ENCODE assay signal across 20 cellular contexts in genomic region chr21:17537299-17537698, GRCh38. TPM values are rescaled to one million over a fixed set of nuclear protein-coding genes. Genes with fewer than 3 reads are reported as not detected.
DNase-seq lines count a peak whose midpoint lies in the region; ATAC-seq and TF ChIP-seq lines count a peak whose summit lies in the region.
"Had no signal": no experiment of that assay in that cellular context is flagged by ENCODE, and none has a peak within 500 bp of the region (broad histone marks: within the 10 kb centered on the region; RNA-seq: fewer than 3 reads in every experiment).

No MANE protein-coding gene starts in this region.

- H3K4me3 Mint-ChIP-seq in HFFc6 (no peak overlapping the region), endothelial cell (ENCODE audit: unreplicated experiment) (no peak overlapping the region)
- no peak overlapping the region for H3K4me3 Mint-ChIP-seq in naive thymus-derived CD4-positive, alpha-beta T cell

- 25 to 40% methylated on average over 2 of the region's 2 CpGs for WGBS in esophagus squamous epithelium, 2 donors

- ATAC-seq in Panc1 (peak; percentile 76), mucosa of descending colon (peak; percentile 34), GM21423 (IDR thresholded peaks at IDR 0.05; ENCODE audit: unreplicated experiment) (no peak)
- ATAC-seq in naive thymus-derived CD4-positive, alpha-beta T cell: no peak

- H3K36me3 ChIP-seq in Panc1 (ENCODE audit: control insufficient read depth, insufficient read depth, low read length): no peaks in the 10 kb centered on the region
- no peaks in the 10 kb centered on the region for H3K36me3 ChIP-seq in mucosa of descending colon (ENCODE audit: low read depth)
- H3K36me3 ChIP-seq in esophagus squamous epithelium: no peaks in the 10 kb centered on the region
- no peaks in the 10 kb centered on the region for H3K36me3 ChIP-seq in naive thymus-derived CD4-positive, alpha-beta T cell (ENCODE audit: control insufficient read depth in 2 of 3, insufficient read depth in 3 of 3, low read length in 3 of 3)
- H3K36me3 ChIP-seq: esophagus muscularis mucosa, left ventricle myocardium inferior had no signal

- no peaks in the 10 kb centered on the region for H3K36me3 Mint-ChIP-seq in HFFc6 (ENCODE audit: low read depth)
- H3K36me3 Mint-ChIP-seq in endothelial cell (ENCODE audit: low read depth, unreplicated experiment): peaks cover 3% of the 10 kb centered on the region
- H3K36me3 Mint-ChIP-seq in naive thymus-derived CD4-positive, alpha-beta T cell: peaks cover 0 to 6% (median 0%) of the 10 kb centered on the region in 5 donors

- POLR2A ChIA-PET in Panc1 (lab: Charles Lee): no interaction called here
- POLR2A ChIA-PET in naive thymus-derived CD4-positive, alpha-beta T cell (lab: Charles Lee): no interaction called here

- in situ Hi-C loops in Panc1 (cut with HindIII; ENCODE audit: low pct_unique_long_range_greater_than_20kb, low sequenced_read_pairs): no loop called here

- H3K9me3 ChIP-seq in Panc1 (ENCODE audit: control insufficient read depth, insufficient read depth, low read depth, low read length): no peaks in the 10 kb centered on the region
- H3K9me3 ChIP-seq in mucosa of descending colon: no peaks in the 10 kb centered on the region
- no peaks in the 10 kb centered on the region for H3K9me3 ChIP-seq in esophagus squamous epithelium
- H3K9me3 ChIP-seq in naive thymus-derived CD4-positive, alpha-beta T cell (ENCODE audit: control insufficient read depth in 2 of 3, low read length in 3 of 3): no peaks in the 10 kb centered on the region
- H3K9me3 ChIP-seq: esophagus muscularis mucosa had no signal

- peaks cover 15% of the 10 kb centered on the region; the same call in 1 of the 2 replicates for H3K27me3 Mint-ChIP-seq in HFFc6 (ENCODE audit: insufficient read depth)
- peaks cover 4% of the 10 kb centered on the region for H3K27me3 Mint-ChIP-seq in endothelial cell (ENCODE audit: unreplicated experiment)
- peaks cover 0 to 16% (median 5%) of the 10 kb centered on the region in 5 donors for H3K27me3 Mint-ChIP-seq in naive thymus-derived CD4-positive, alpha-beta T cell

- H3K4me3 ChIP-seq in Panc1 (ENCODE audit: low read depth in 2 of 2, low read length in 2 of 2) (no peak overlapping the region), mucosa of descending colon (no peak overlapping the region), esophagus squamous epithelium (no peak overlapping the region)
- no peak overlapping the region for H3K4me3 ChIP-seq in naive thymus-derived CD4-positive, alpha-beta T cell (ENCODE audit: low read length)
- H3K4me3 ChIP-seq: esophagus muscularis mucosa, left ventricle myocardium inferior had no signal

- H3K27me3 ChIP-seq in Panc1 (ENCODE audit: control insufficient read depth, insufficient read depth, low read length): no peaks in the 10 kb centered on the region
- H3K27me3 ChIP-seq in esophagus squamous epithelium: no peaks in the 10 kb centered on the region
- H3K27me3 ChIP-seq in naive thymus-derived CD4-positive, alpha-beta T cell (ENCODE audit: control insufficient read depth in 2 of 2, insufficient read depth in 2 of 2, low read length in 2 of 2): no peaks in the 10 kb centered on the region
- H3K27me3 ChIP-seq: esophagus muscularis mucosa had no signal

- intact Hi-C loops in Panc1 (cut with micrococcal nuclease; ENCODE audit: unreplicated experiment) (no loop called here), mucosa of descending colon (cut with DNase I, micrococcal nuclease) (no loop called here), esophagus squamous epithelium (cut with DNase I) (no loop called here)
- intact Hi-C loops in naive thymus-derived CD4-positive, alpha-beta T cell (cut with micrococcal nuclease): loop anchor here in 1 of 2 donors (10.0 kb wide), 1 partner anchor 62 kb away; no protein-coding TSS in a partner anchor

- no peak overlapping the region for H3K27ac ChIP-seq in Panc1 (ENCODE audit: low read length)
- H3K27ac ChIP-seq in esophagus squamous epithelium: peak overlapping the region in 1 of 4 donors; percentile 18
- H3K27ac ChIP-seq in naive thymus-derived CD4-positive, alpha-beta T cell (ENCODE audit: low read depth, low read length): no peak overlapping the region
- H3K27ac ChIP-seq: esophagus muscularis mucosa, left ventricle myocardium inferior had no signal

- DNase-seq in HFFc6 (peak; percentile 2), Panc1 (ENCODE audit: low read depth, low spot score) (no peak), endothelial cell (ENCODE audit: low spot score) (no peak), mucosa of descending colon (no peak), esophagus squamous epithelium (lab: John Stamatoyannopoulos, UW) (no peak)
- DNase-seq in activated CD8-positive, alpha-beta memory T cell treated with anti-CD3 and anti-CD28 coated beads for 24 hours: no peak
- DNase-seq in naive thymus-derived CD4-positive, alpha-beta T cell: no peak
- DNase-seq: activated effector memory CD4-positive, alpha-beta T cell treated with Interleukin-2 at 50 U/mL for 16 hours; AML-193; aorta; DMS 273 treated with DMSO at 0.1 percent for 48 hours; Karpas-422; left ventricle myocardium inferior; NCI-H1694 treated with DMSO at 0.1 percent for 48 hours; NCI-H526 treated with DMSO at 0.1 percent for 48 hours; stimulated activated CD4-positive, alpha-beta T cell treated with anti-CD3 and anti-CD28 coated beads, Interleukin-12 subunit alpha, Interleukin-12 subunit beta, amount 100 ng/mL, for 4 hours; T-helper 1 cell had no signal

- CTCF ChIA-PET in Panc1 (lab: Charles Lee): no interaction called here
- CTCF ChIA-PET in naive thymus-derived CD4-positive, alpha-beta T cell (lab: Charles Lee): no interaction called here

- TF ChIP-seq CTCF in HFFc6 (IDR thresholded peaks at IDR 0.05): no peak
- no peak for TF ChIP-seq CTCF in Panc1 (IDR thresholded peaks at IDR 0.05)
- TF ChIP-seq CTCF in endothelial cell (IDR thresholded peaks at IDR 0.05; ENCODE audit: unreplicated experiment): no peak
- TF ChIP-seq CTCF in mucosa of descending colon (IDR thresholded peaks at IDR 0.05): no peak
- TF ChIP-seq CTCF in esophagus squamous epithelium (IDR thresholded peaks at IDR 0.05): no peak

- no peaks in the 10 kb centered on the region for H3K9me3 Mint-ChIP-seq in HFFc6
- no peaks in the 10 kb centered on the region for H3K9me3 Mint-ChIP-seq in endothelial cell (ENCODE audit: unreplicated experiment)
- peaks cover 0 to 5% (median 0%) of the 10 kb centered on the region in 11 donors for H3K9me3 Mint-ChIP-seq in naive thymus-derived CD4-positive, alpha-beta T cell

- H3K4me1 ChIP-seq in Panc1 (ENCODE audit: control insufficient read depth, insufficient read depth, low read length) (peaks cover 9% of the 10 kb centered on the region), mucosa of descending colon (ENCODE audit: low read depth) (peaks cover 8% of the 10 kb centered on the region), esophagus squamous epithelium (peaks cover 18 to 45% (median 25%) of the 10 kb centered on the region in 3 donors)
- no peaks in the 10 kb centered on the region for H3K4me1 ChIP-seq in naive thymus-derived CD4-positive, alpha-beta T cell (ENCODE audit: control insufficient read depth in 2 of 2, insufficient read depth in 2 of 2, low read length in 2 of 2)

- H3K27ac Mint-ChIP-seq in HFFc6 (no peak overlapping the region), endothelial cell (ENCODE audit: unreplicated experiment) (peak overlapping the region; percentile 88)
- H3K27ac Mint-ChIP-seq in naive thymus-derived CD4-positive, alpha-beta T cell: no peak overlapping the region

- no TSS peak for BruUV-seq in Panc1 (replicated peaks; lab: Mats Ljungman, UMichigan)

- H3K4me1 Mint-ChIP-seq in HFFc6 (ENCODE audit: low read depth): peaks cover 6% of the 10 kb centered on the region; the same call in 1 of the 2 replicates
- H3K4me1 Mint-ChIP-seq in endothelial cell (ENCODE audit: unreplicated experiment): peaks cover 26% of the 10 kb centered on the region
- peaks cover 0 to 4% (median 0%) of the 10 kb centered on the region in 7 donors for H3K4me1 Mint-ChIP-seq in naive thymus-derived CD4-positive, alpha-beta T cell

- no peak for TF ChIP-seq POLR2A in esophagus squamous epithelium (IDR thresholded peaks at IDR 0.05)

RNA-seq across cellular contexts. Expression of gene CXADR, which starts 24.5 kb away (rescaled TPM):
- total RNA-seq in HFFc6 (2021; fragmentation: NEBNext Ultra II Directional; extraction: Animal tissue kit (Norgen Biotek cat#: 25700)): under 1 TPM in 4 of 6 experiments, not detected in 2; 0.05 to 0.28 (median 0.09) TPM
- total RNA-seq in Panc1 (2021; ENCODE audit: unreplicated experiment) (24.7 TPM), endothelial cell (ENCODE audit: unreplicated experiment) (19.4 TPM), mucosa of descending colon (10 to 100 TPM; 31.5 to 85.9 (median 85.4) TPM), esophagus squamous epithelium (10 to 100 TPM; 41.2 to 74.8 (median 47.9) TPM)
- polyA plus RNA-seq in Panc1 (2012; ENCODE audit: insufficient read length): 12.0 TPM
- 1 to 10 TPM in 1 of 5 experiments, under 1 TPM in 4; 0.12 to 1.8 (median 0.51) TPM for total RNA-seq in naive thymus-derived CD4-positive, alpha-beta T cell
- polyA plus RNA-seq in naive thymus-derived CD4-positive, alpha-beta T cell: 1 to 10 TPM; 1.5 to 2.4 TPM
- total RNA-seq: myocyte had no signal

Comparison
In these comparisons a context has a peak if more than half of its experiments do, and no peak if none do; other contexts are left out.
1. ATAC-seq: peak in Panc1 (single experiment) and mucosa of descending colon (single experiment); none in GM21423 (single experiment) and naive thymus-derived CD4-positive, alpha-beta T cell (single experiment).